1 cellular context compared by ENCODE assay signal in the genomic region with DNA sequence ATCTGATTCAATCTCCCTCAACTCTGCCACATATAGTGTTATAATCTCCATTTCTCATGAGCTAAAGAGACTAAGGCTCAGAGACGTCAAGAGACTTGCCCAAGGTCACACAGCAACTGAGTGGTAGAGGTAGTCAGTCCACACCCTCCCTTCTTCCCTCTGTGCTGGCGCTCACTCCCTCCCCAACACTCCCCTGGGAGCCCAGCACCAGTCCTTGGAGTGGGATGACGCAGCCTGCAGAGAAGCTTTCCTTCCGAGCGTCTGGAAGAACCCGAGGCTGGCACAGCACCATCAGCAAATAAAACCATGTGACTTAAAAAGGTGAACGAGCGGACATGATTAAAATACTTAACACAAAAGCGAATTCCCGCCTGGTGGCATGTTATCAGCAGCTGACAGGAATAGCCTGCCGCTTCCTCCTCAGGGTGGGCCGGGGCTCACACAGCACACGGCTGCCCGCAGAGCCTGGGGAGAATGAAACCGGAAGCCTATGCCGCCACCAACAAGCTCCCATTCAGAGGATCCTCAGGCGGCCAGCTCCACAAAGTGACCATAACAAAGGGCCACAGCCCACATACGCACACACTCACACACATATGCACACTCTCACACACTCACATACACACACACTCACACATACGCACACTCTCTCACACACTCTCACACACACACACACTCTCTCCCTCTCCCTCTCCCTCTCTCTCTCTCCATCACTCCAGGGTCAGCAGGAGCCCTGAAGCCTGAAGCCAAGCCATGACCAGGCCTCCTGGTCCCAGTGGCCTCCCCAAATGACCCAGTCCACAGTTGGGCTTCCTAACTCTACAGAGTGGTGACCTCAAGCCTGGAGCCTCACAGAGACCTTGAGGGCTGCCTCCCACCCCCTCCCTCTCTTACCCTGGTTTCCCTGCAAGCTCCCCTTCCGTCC.
TF ChIP-seq lines count a peak whose summit lies in the region.

No MANE protein-coding gene starts in this region.

TF ChIP-seq in GM23338, 12 proteins besides CTCF, POLR2A, EP300 and RAD21 (continued from another document):
- TF ChIP-seq ZNF462 (CRISPR knock-in tag; IDR thresholded peaks at IDR 0.05) (peak; percentile 72), POLR2AphosphoS5 (IDR thresholded peaks at IDR 0.05; ENCODE audit: low read depth) (peak; percentile 56), REST (IDR thresholded peaks at IDR 0.05; ENCODE audit: unreplicated experiment) (no peak), ZNF331 (CRISPR knock-in tag; IDR thresholded peaks at IDR 0.05; ENCODE audit: low read depth) (no peak), ETS1 (IDR thresholded peaks at IDR 0.05) (no peak), EZH2 (IDR thresholded peaks at IDR 0.05; ENCODE audit: low read depth, unreplicated experiment) (no peak)
